Comparison of ENCODE assay signal across 8 cellular contexts in genomic region chr6:36547646-36548400, GRCh38. TPM values are rescaled to one million over a fixed set of nuclear protein-coding genes. Genes with fewer than 3 reads are reported as not detected.
DNase-seq lines count a peak whose midpoint lies in the region; ATAC-seq, FAIRE-seq and TF ChIP-seq lines count a peak whose summit lies in the region.

No MANE protein-coding gene starts in this region.

- H3F3A ChIP-seq in PC-3 (ENCODE audit: low read length, unreplicated experiment): no peaks in the 10 kb centered on the region

- no peak for ATAC-seq in PC-3
- ATAC-seq in effector memory CD8-positive, alpha-beta T cell (replicated peaks): no peak
- ATAC-seq in pancreas: no peak
- ATAC-seq in GM19351 (IDR thresholded peaks at IDR 0.05; ENCODE audit: unreplicated experiment): no peak

- TF ChIP-seq CTCF in PC-3 (conservative IDR thresholded peaks at IDR 0.05; ENCODE audit: low read depth, low read length) (no peak), pancreas (IDR thresholded peaks at IDR 0.05) (no peak), D721Med (IDR thresholded peaks at IDR 0.05; ENCODE audit: insufficient read depth, missing control alignments) (no peak)

- peaks cover 17 to 31% of the 10 kb centered on the region in 2 donors for H3K4me1 Mint-ChIP-seq in effector memory CD8-positive, alpha-beta T cell (ENCODE audit: low read depth in 2 of 2)

- H3K9me3 Mint-ChIP-seq in effector memory CD8-positive, alpha-beta T cell: no peaks in the 10 kb centered on the region

- peak overlapping the region; percentile 90 for H3K4me2 ChIP-seq in PC-3 (ENCODE audit: low read length)

- H3K4me1 ChIP-seq in PC-3 (ENCODE audit: insufficient read depth, low read length): peaks cover 29% of the 10 kb centered on the region
- peaks cover 0 to 30% (median 5%) of the 10 kb centered on the region in 3 donors for H3K4me1 ChIP-seq in pancreas

- peak overlapping the region; percentile 94 for H3K4me3 ChIP-seq in PC-3 (ENCODE audit: low read length)
- H3K4me3 ChIP-seq in pancreas: peak overlapping the region in 2 of 4 donors; percentile 74 to 89

- no peak overlapping the region for H3K27ac ChIP-seq in PC-3 (ENCODE audit: low read length)
- peak overlapping the region in 3 of 4 donors; percentile 85 to 95 (median 90) for H3K27ac ChIP-seq in pancreas

- BruUV-seq in PC-3 (replicated peaks; lab: Mats Ljungman, UMichigan): TSS peak; percentile 85

- peaks cover 44% of the 10 kb centered on the region for H3K79me2 ChIP-seq in PC-3 (ENCODE audit: low read length)

- DNase-seq in ELF-1 (ENCODE audit: low read depth, low spot score) (peak; percentile 15), PC-3 (no peak), pancreas (peak in 1 of 6 donors; percentile 16), cortex of kidney (lab: John Stamatoyannopoulos, UW) (no peak), UCSD-AML1 (lab: John Stamatoyannopoulos, UW; ENCODE audit: unreplicated experiment) (no peak), D721Med (ENCODE audit: insufficient read length, low spot score) (no peak)
- DNase-seq in effector memory CD8-positive, alpha-beta T cell: no peak

- H3K9me2 ChIP-seq in PC-3 (replicated peaks; ENCODE audit: low read length): no peaks in the 10 kb centered on the region

- no peak overlapping the region for H3K9ac ChIP-seq in PC-3 (ENCODE audit: low read length)

- intact Hi-C loops in PC-3 (cut with micrococcal nuclease) (loop anchor here (2.0 kb wide), 2 partner anchors 29 to 47 kb away; partner anchors contain the start of gene SRSF3), pancreas (cut with DNase I) (no loop called here)

- no peak for FAIRE-seq in pancreas (lab: Jason Lieb, UNC)
- FAIRE-seq in D721Med (lab: Jason Lieb, UNC): no peak

- peak overlapping the region; percentile 99 for H2AFZ ChIP-seq in PC-3 (ENCODE audit: low read length)

- H3K4me3 Mint-ChIP-seq in effector memory CD8-positive, alpha-beta T cell: peak overlapping the region; percentile 99

- no peaks in the 10 kb centered on the region for H3K9me3 ChIP-seq in PC-3 (ENCODE audit: low read length)
- H3K9me3 ChIP-seq in pancreas: no peaks in the 10 kb centered on the region

- no peaks in the 10 kb centered on the region for H3K27me3 Mint-ChIP-seq in effector memory CD8-positive, alpha-beta T cell

- H3K27me3 ChIP-seq in PC-3 (ENCODE audit: low read length): no peaks in the 10 kb centered on the region
- H3K27me3 ChIP-seq in pancreas: no peaks in the 10 kb centered on the region

- 60 to 64% methylated on average over 13 of the region's 13 CpGs for WGBS in pancreas, 2 donors

- no peaks in the 10 kb centered on the region for H4K20me1 ChIP-seq in PC-3 (ENCODE audit: low read length)

- CTCF ChIA-PET in PC-3 (lab: Charles Lee): no interaction called here

- peak overlapping the region; percentile 98 to 99 for H3K27ac Mint-ChIP-seq in effector memory CD8-positive, alpha-beta T cell

- H3K36me3 ChIP-seq in PC-3 (ENCODE audit: low read depth, low read length) (no peaks in the 10 kb centered on the region), pancreas (no peaks in the 10 kb centered on the region)

- POLR2A ChIA-PET in PC-3 (lab: Charles Lee; ENCODE audit: unreplicated experiment): no interaction called here

- peaks cover 36% of the 10 kb centered on the region for H3K36me3 Mint-ChIP-seq in effector memory CD8-positive, alpha-beta T cell (ENCODE audit: insufficient read depth)

RNA-seq across cellular contexts. Expression of gene STK38, which starts 0.5 kb away (rescaled TPM):
- total RNA-seq in PC-3 (2014; rRNA removed) (25.7 and 26.9 TPM in 2 replicates), pancreas (10 to 100 TPM in 2 of 6 donors, 1 to 10 TPM in 4; 4.7 to 18.4 (median 6.9) TPM)
- 10 to 100 TPM; 10.1 to 16.7 TPM for polyA plus RNA-seq in pancreas

RNA-seq across cellular contexts. Expression of gene SRSF3, which starts 46.3 kb away (rescaled TPM):
- total RNA-seq in PC-3 (2014; rRNA removed) (206 and 297 TPM in 2 replicates), pancreas (100 to 1,000 TPM in 4 of 6 donors, 10 to 100 TPM in 2; 60.5 to 122 (median 105) TPM)
- polyA plus RNA-seq in pancreas: 100 to 1,000 TPM in 1 of 2 donors, 10 to 100 TPM in 1; 72.8 to 114 TPM
